16 cellular contexts compared by ENCODE assay signal in the genomic region with DNA sequence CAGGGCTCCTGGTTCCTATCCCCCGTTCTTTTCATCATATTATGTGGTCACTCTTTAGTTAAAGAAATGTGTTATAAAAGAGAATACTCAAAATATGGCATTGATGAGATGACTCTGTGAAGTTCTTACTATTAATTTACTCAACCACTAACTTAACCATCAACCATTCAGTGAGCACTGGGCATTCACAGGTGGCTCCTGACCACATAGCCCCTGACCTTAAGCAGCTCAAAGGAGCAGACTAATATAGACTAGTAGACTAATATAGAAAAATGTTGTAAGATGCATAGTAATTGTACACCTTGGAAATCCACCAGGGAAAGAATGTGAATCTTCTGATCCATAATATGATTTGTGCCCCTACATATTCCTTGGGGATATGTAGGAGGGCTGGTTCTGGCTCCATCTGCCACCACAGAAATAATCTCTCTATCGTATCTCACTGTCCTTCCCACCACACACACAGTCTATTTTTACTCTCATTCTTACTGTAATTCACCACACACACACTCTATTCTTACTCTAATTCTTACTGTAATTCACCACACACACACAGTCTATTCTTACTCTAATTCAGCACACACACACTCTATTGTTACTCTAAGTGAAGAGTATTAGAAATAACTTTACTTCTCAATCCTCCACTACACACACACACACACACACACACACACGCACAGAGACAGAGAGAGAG.
DNase-seq lines count a peak whose midpoint lies in the region; ATAC-seq and TF ChIP-seq lines count a peak whose summit lies in the region.
"Had no signal": no experiment of that assay in that cellular context is flagged by ENCODE, and none has a peak within 500 bp of the region (broad histone marks: within the 10 kb centered on the region; RNA-seq: fewer than 3 reads in every experiment).

No MANE protein-coding gene starts in this region.

- no peaks in the 10 kb centered on the region for H3K79me2 ChIP-seq in osteoblast (ENCODE audit: insufficient read depth, low read length)

- H3K9me3 ChIP-seq in BLaER1 = 0 out of 2 replicates have a peak, but pooled peaks cover 3% of the 10 kb centered on the region
- no peaks in the 10 kb centered on the region for H3K9me3 ChIP-seq in osteoblast (ENCODE audit: low read depth, low read length)
- H3K9me3 ChIP-seq: esophagus squamous epithelium, MG63, pancreas, SJCRH30 had no signal

- no peak overlapping the region for H2AFZ ChIP-seq in osteoblast (ENCODE audit: low read length)

- H3K4me3 ChIP-seq in BLaER1 (no peak overlapping the region), osteoblast (ENCODE audit: insufficient read depth, low read length) (no peak overlapping the region)
- H3K4me3 ChIP-seq: coronary artery, esophagus squamous epithelium, MG63, pancreas, SJCRH30 had no signal

- H3K27me3 ChIP-seq in BLaER1 (no peaks in the 10 kb centered on the region), osteoblast (ENCODE audit: insufficient read depth, low read length) (no peaks in the 10 kb centered on the region)
- H3K27me3 ChIP-seq: esophagus squamous epithelium, MG63, SJCRH30 had no signal

- no peak overlapping the region for H3K9ac ChIP-seq in BLaER1

- no peak overlapping the region for H3K27ac ChIP-seq in BLaER1
- no peak overlapping the region for H3K27ac ChIP-seq in osteoblast (ENCODE audit: low read depth, low read length)
- H3K27ac ChIP-seq: coronary artery, esophagus squamous epithelium, pancreas, SJCRH30, VCaP had no signal

- peaks cover 8% of the 10 kb centered on the region for H3K4me1 ChIP-seq in BLaER1
- H3K4me1 ChIP-seq in osteoblast (ENCODE audit: insufficient read depth, low read length) = no peaks in the 10 kb centered on the region
- H3K4me1 ChIP-seq: esophagus squamous epithelium, pancreas had no signal

- ATAC-seq in GM19023 (IDR thresholded peaks at IDR 0.05; ENCODE audit: unreplicated experiment) (peak; percentile 66), HG02884 (IDR thresholded peaks at IDR 0.05; ENCODE audit: unreplicated experiment) (peak; percentile 81), HG03571 (IDR thresholded peaks at IDR 0.05; ENCODE audit: unreplicated experiment) (peak; percentile 66)
- ATAC-seq: pancreas had no signal

- TF ChIP-seq CTCF in osteoblast (IDR thresholded peaks at IDR 0.05; ENCODE audit: extremely low read depth, low read depth, low read length) = no peak

- H3K36me3 ChIP-seq in BLaER1 (no peaks in the 10 kb centered on the region), osteoblast (ENCODE audit: insufficient read depth, low read length) (no peaks in the 10 kb centered on the region)
- H3K36me3 ChIP-seq: esophagus squamous epithelium, MG63, pancreas, SJCRH30 had no signal

- H3K4me2 ChIP-seq in BLaER1 (peak overlapping the region; percentile 34; the same call in 1 of the 2 replicates), osteoblast (ENCODE audit: insufficient read depth, low read length) (no peak overlapping the region)

- no peaks in the 10 kb centered on the region for H4K20me1 ChIP-seq in BLaER1
- H4K20me1 ChIP-seq in osteoblast (ENCODE audit: insufficient read depth, low read length) = no peaks in the 10 kb centered on the region

- DNase-seq in osteoblast (ENCODE audit: insufficient read length, low spot score, missing footprints) (no peak), NCI-H2227 (lab: John Stamatoyannopoulos, UW; ENCODE audit: unreplicated experiment) (no peak), NCI-H1694 (lab: John Stamatoyannopoulos, UW) (no peak), SIG-M5 (lab: John Stamatoyannopoulos, UW) (no peak)
- DNase-seq: activated CD8-positive, alpha-beta memory T cell treated with anti-CD3 and anti-CD28 coated beads, Interleukin-2, amount 50 U/mL, for 48 hours; DMS153; esophagus squamous epithelium; MG63; pancreas; SJCRH30 had no signal
